20 cellular contexts compared by ENCODE assay signal in genomic region chr2:230230801-230231200, GRCh38. TPM values are rescaled to one million over a fixed set of nuclear protein-coding genes. Genes with fewer than 3 reads are reported as not detected.
DNase-seq lines count a peak whose midpoint lies in the region; ATAC-seq and TF ChIP-seq lines count a peak whose summit lies in the region.
"Had no signal": no experiment of that assay in that cellular context is flagged by ENCODE, and none has a peak within 500 bp of the region (broad histone marks: within the 10 kb centered on the region; RNA-seq: fewer than 3 reads in every experiment).

No MANE protein-coding gene starts in this region.

- peak overlapping the region; percentile 93 for H3K4me3 Mint-ChIP-seq in activated CD4-positive, alpha-beta T cell treated with anti-CD3 and anti-CD28 coated beads, Interleukin-2, amount 10 ng/mL, durations not matched to agents 24 days and 14 days
- H3K4me3 Mint-ChIP-seq in activated T-helper 1 cell treated with anti-CD3 and anti-CD28 coated beads, Interleukin-12 subunit alpha, Interleukin-12 subunit beta, Interleukin-2, Interleukin-4 antibody, amounts not matched to agents 30 ng/mL and 10 ng/mL and 1 ng/mL, durations not matched to agents 14 hours and 24 hours and 36 hours, result peak overlapping the region; percentile 78
- H3K4me3 Mint-ChIP-seq in memory B cell, result peak overlapping the region; percentile 75
- H3K4me3 Mint-ChIP-seq: nephron had no signal

- no peaks in the 10 kb centered on the region for H3K27me3 ChIP-seq in H7 (ENCODE audit: control insufficient read depth, insufficient read depth, low read length)
- H3K27me3 ChIP-seq: esophagus squamous epithelium, uterus had no signal

- peaks cover 15% of the 10 kb centered on the region for H3K9me3 Mint-ChIP-seq in activated CD4-positive, alpha-beta T cell treated with anti-CD3 and anti-CD28 coated beads, Interleukin-2, amount 10 ng/mL, durations not matched to agents 24 days and 14 days
- H3K9me3 Mint-ChIP-seq in activated T-helper 1 cell treated with anti-CD3 and anti-CD28 coated beads, Interleukin-12 subunit alpha, Interleukin-12 subunit beta, Interleukin-2, Interleukin-4 antibody, amounts not matched to agents 30 ng/mL and 10 ng/mL and 1 ng/mL, durations not matched to agents 14 hours and 24 hours and 36 hours, result peaks cover 19% of the 10 kb centered on the region
- peaks cover 5% of the 10 kb centered on the region for H3K9me3 Mint-ChIP-seq in memory B cell

- no peak for ATAC-seq in memory B cell (ENCODE audit: low read depth)
- ATAC-seq: activated CD4-positive, CD25-positive, alpha-beta regulatory T cell treated with anti-CD3 and anti-CD28 coated beads, Interleukin-2, amount 50 U/mL, for 24 hours had no signal

- no peaks in the 10 kb centered on the region for H3K9me3 ChIP-seq in HEK293 (ENCODE audit: control insufficient read depth, insufficient read depth, low read depth, low read length)
- H3K9me3 ChIP-seq: lower lobe of right lung, prostate gland had no signal

- TF ChIP-seq CTCF in HEK293 (tag by site-specific recombination; IDR thresholded peaks at IDR 0.05), result no peak

- H3K36me3 ChIP-seq in HEK293 (ENCODE audit: control insufficient read depth in 2 of 2, insufficient read depth in 1 of 2, low read length in 2 of 2) (no peaks in the 10 kb centered on the region), H7 (replicated peaks; ENCODE audit: control insufficient read depth, insufficient read depth, low read length) (no peaks in the 10 kb centered on the region)
- H3K36me3 ChIP-seq: esophagus squamous epithelium, lower lobe of right lung, prostate gland, uterus had no signal

- no peak for DNase-seq in activated CD4-positive, alpha-beta T cell treated with anti-CD3 and anti-CD28 coated beads, Interleukin-2, amount 10 ng/mL, durations not matched to agents 24 days and 14 days
- no peak for DNase-seq in activated CD4-positive, alpha-beta T cell treated with anti-CD3 and anti-CD28 coated beads for 48 hours
- no peak for DNase-seq in activated T-helper 1 cell treated with anti-CD3 and anti-CD28 coated beads, Interleukin-12 subunit alpha, Interleukin-12 subunit beta, Interleukin-2, Interleukin-4 antibody, amounts not matched to agents 30 ng/mL and 10 ng/mL and 1 ng/mL, durations not matched to agents 14 hours and 24 hours and 36 hours (ENCODE audit: low spot score)
- DNase-seq in memory B cell (ENCODE audit: low spot score in 2 of 2) (no peak), H7 (no peak), UCSD-AML1 (lab: John Stamatoyannopoulos, UW; ENCODE audit: unreplicated experiment) (no peak), superior temporal gyrus (ENCODE audit: extremely low spot score) (no peak)
- DNase-seq: DMS79 treated with DMSO at 0.1 percent for 48 hours; esophagus squamous epithelium; lower lobe of right lung; NCI-H2081; NCI-H748 treated with DMSO at 0.1 percent for 48 hours; RPMI8226; stimulated activated naive CD4-positive, alpha-beta T cell; uterus had no signal

- CTCF ChIA-PET in HEK293 (lab: Yijun Ruan, JAX), result no interaction called here

- H3K4me1 Mint-ChIP-seq in activated CD4-positive, alpha-beta T cell treated with anti-CD3 and anti-CD28 coated beads, Interleukin-2, amount 10 ng/mL, durations not matched to agents 24 days and 14 days, result peaks cover 53% of the 10 kb centered on the region
- H3K4me1 Mint-ChIP-seq in activated T-helper 1 cell treated with anti-CD3 and anti-CD28 coated beads, Interleukin-12 subunit alpha, Interleukin-12 subunit beta, Interleukin-2, Interleukin-4 antibody, amounts not matched to agents 30 ng/mL and 10 ng/mL and 1 ng/mL, durations not matched to agents 14 hours and 24 hours and 36 hours (ENCODE audit: low read depth), result peaks cover 60% of the 10 kb centered on the region
- peaks cover 36% of the 10 kb centered on the region for H3K4me1 Mint-ChIP-seq in memory B cell
- H3K4me1 Mint-ChIP-seq: nephron had no signal

- peak overlapping the region; percentile 10 for H3K27ac Mint-ChIP-seq in activated CD4-positive, alpha-beta T cell treated with anti-CD3 and anti-CD28 coated beads, Interleukin-2, amount 10 ng/mL, durations not matched to agents 24 days and 14 days
- H3K27ac Mint-ChIP-seq in activated T-helper 1 cell treated with anti-CD3 and anti-CD28 coated beads, Interleukin-12 subunit alpha, Interleukin-12 subunit beta, Interleukin-2, Interleukin-4 antibody, amounts not matched to agents 30 ng/mL and 10 ng/mL and 1 ng/mL, durations not matched to agents 14 hours and 24 hours and 36 hours, result peak overlapping the region; percentile 16
- peak overlapping the region; percentile 54 for H3K27ac Mint-ChIP-seq in memory B cell
- H3K27ac Mint-ChIP-seq: nephron had no signal

- peaks cover 77% of the 10 kb centered on the region for H3K36me3 Mint-ChIP-seq in activated CD4-positive, alpha-beta T cell treated with anti-CD3 and anti-CD28 coated beads, Interleukin-2, amount 10 ng/mL, durations not matched to agents 24 days and 14 days (ENCODE audit: low read depth)
- peaks cover 48% of the 10 kb centered on the region for H3K36me3 Mint-ChIP-seq in activated T-helper 1 cell treated with anti-CD3 and anti-CD28 coated beads, Interleukin-12 subunit alpha, Interleukin-12 subunit beta, Interleukin-2, Interleukin-4 antibody, amounts not matched to agents 30 ng/mL and 10 ng/mL and 1 ng/mL, durations not matched to agents 14 hours and 24 hours and 36 hours (ENCODE audit: low read depth)
- peaks cover 25% of the 10 kb centered on the region for H3K36me3 Mint-ChIP-seq in memory B cell

- H3K27me3 Mint-ChIP-seq in activated CD4-positive, alpha-beta T cell treated with anti-CD3 and anti-CD28 coated beads, Interleukin-2, amount 10 ng/mL, durations not matched to agents 24 days and 14 days, result no peaks in the 10 kb centered on the region
- H3K27me3 Mint-ChIP-seq in activated T-helper 1 cell treated with anti-CD3 and anti-CD28 coated beads, Interleukin-12 subunit alpha, Interleukin-12 subunit beta, Interleukin-2, Interleukin-4 antibody, amounts not matched to agents 30 ng/mL and 10 ng/mL and 1 ng/mL, durations not matched to agents 14 hours and 24 hours and 36 hours (ENCODE audit: insufficient read depth), result no peaks in the 10 kb centered on the region
- no peaks in the 10 kb centered on the region for H3K27me3 Mint-ChIP-seq in memory B cell

- no peak overlapping the region for H3K27ac ChIP-seq in HEK293 (ENCODE audit: extremely low read depth, low read depth, low read length)
- H3K27ac ChIP-seq: C4-2B, esophagus squamous epithelium, lower lobe of right lung, prostate gland, uterus had no signal

- POLR2A ChIA-PET in HEK293 (lab: Yijun Ruan, JAX), result no interaction called here

- intact Hi-C loops in activated CD4-positive, alpha-beta T cell treated with anti-CD3 and anti-CD28 coated beads, Interleukin-2, amount 10 ng/mL, durations not matched to agents 24 days and 14 days (cut with micrococcal nuclease), result no loop called here
- intact Hi-C loops in activated T-helper 1 cell treated with anti-CD3 and anti-CD28 coated beads, Interleukin-12 subunit alpha, Interleukin-12 subunit beta, Interleukin-2, Interleukin-4 antibody, amounts not matched to agents 30 ng/mL and 10 ng/mL and 1 ng/mL, durations not matched to agents 14 hours and 24 hours and 36 hours (cut with micrococcal nuclease), result loop anchor here (5.0 kb wide), 1 partner anchor 312 kb away; no protein-coding TSS in a partner anchor

- H3K4me1 ChIP-seq in HEK293 (ENCODE audit: control insufficient read depth, insufficient read depth, low read length), result peaks cover 2% of the 10 kb centered on the region; the same call in 1 of the 2 replicates
- H3K4me1 ChIP-seq: esophagus squamous epithelium, lower lobe of right lung, prostate gland, uterus had no signal

- H3K4me3 ChIP-seq in HEK293 (ENCODE audit: low read depth, low read length) (no peak overlapping the region), H7 (ENCODE audit: insufficient read depth, low read depth, low read length) (no peak overlapping the region)
- H3K4me3 ChIP-seq: esophagus squamous epithelium, lower lobe of right lung, prostate gland, uterus had no signal

TF ChIP-seq in HEK293, 187 proteins besides CTCF, POLR2A, EP300 and RAD21:
- TF ChIP-seq SETDB1 (IDR thresholded peaks at IDR 0.05; ENCODE audit: insufficient read length, low read length), result peak; percentile 95
- no peak for TF ChIP-seq ZNF175 (tag by site-specific recombination; IDR thresholded peaks at IDR 0.05)

RNA-seq across cellular contexts. Expression of gene SP140, which starts 5.3 kb away (rescaled TPM):
- 236 and 241 TPM in 2 replicates for total RNA-seq in activated CD4-positive, alpha-beta T cell treated with anti-CD3 and anti-CD28 coated beads, Interleukin-2, amount 10 ng/mL, durations not matched to agents 24 days and 14 days
- 235 and 243 TPM in 2 replicates for total RNA-seq in activated T-helper 1 cell treated with anti-CD3 and anti-CD28 coated beads, Interleukin-12 subunit alpha, Interleukin-12 subunit beta, Interleukin-2, Interleukin-4 antibody, amounts not matched to agents 30 ng/mL and 10 ng/mL and 1 ng/mL, durations not matched to agents 14 hours and 24 hours and 36 hours
- total RNA-seq in H7 (2014; rRNA removed; shearing (Covaris generic)), result 0.55 TPM in 1 of 2 replicates, not detected in the other

RNA-seq across cellular contexts. Expression of gene SP110, which starts 11.0 kb away (rescaled TPM):
- total RNA-seq in activated CD4-positive, alpha-beta T cell treated with anti-CD3 and anti-CD28 coated beads, Interleukin-2, amount 10 ng/mL, durations not matched to agents 24 days and 14 days, result 137 and 148 TPM in 2 replicates
- total RNA-seq in activated T-helper 1 cell treated with anti-CD3 and anti-CD28 coated beads, Interleukin-12 subunit alpha, Interleukin-12 subunit beta, Interleukin-2, Interleukin-4 antibody, amounts not matched to agents 30 ng/mL and 10 ng/mL and 1 ng/mL, durations not matched to agents 14 hours and 24 hours and 36 hours, result 141 and 142 TPM in 2 replicates
- 1.8 and 2.2 TPM in 2 replicates for total RNA-seq in H7 (2014; rRNA removed; shearing (Covaris generic))

Comparison
In these comparisons a context has a peak if more than half of its experiments do, and no peak if none do; other contexts are left out.
1. RNA of gene SP140, which starts 5.3 kb away (total RNA-seq): 236 to 241 TPM in activated CD4-positive, alpha-beta T cell treated with anti-CD3 and anti-CD28 coated beads, Interleukin-2, amount 10 ng/mL, durations not matched to agents 24 days and 14 days and 235 to 243 TPM in activated T-helper 1 cell treated with anti-CD3 and anti-CD28 coated beads, Interleukin-12 subunit alpha, Interleukin-12 subunit beta, Interleukin-2, Interleukin-4 antibody, amounts not matched to agents 30 ng/mL and 10 ng/mL and 1 ng/mL, durations not matched to agents 14 hours and 24 hours and 36 hours; 0.55 TPM in H7; every median in the first group is over 100 times any median in the second.
2. RNA of gene SP110, which starts 11.0 kb away (total RNA-seq): 137 to 148 TPM in activated CD4-positive, alpha-beta T cell treated with anti-CD3 and anti-CD28 coated beads, Interleukin-2, amount 10 ng/mL, durations not matched to agents 24 days and 14 days and 141 to 142 TPM in activated T-helper 1 cell treated with anti-CD3 and anti-CD28 coated beads, Interleukin-12 subunit alpha, Interleukin-12 subunit beta, Interleukin-2, Interleukin-4 antibody, amounts not matched to agents 30 ng/mL and 10 ng/mL and 1 ng/mL, durations not matched to agents 14 hours and 24 hours and 36 hours; 1.8 to 2.2 TPM in H7; every median in the first group is over 10 times any median in the second.
3. Peak in every context shown above with its lines, with median percentiles within 50 percentile points of each other: H3K27ac Mint-ChIP-seq and H3K4me3 Mint-ChIP-seq.